In the genomic region with DNA sequence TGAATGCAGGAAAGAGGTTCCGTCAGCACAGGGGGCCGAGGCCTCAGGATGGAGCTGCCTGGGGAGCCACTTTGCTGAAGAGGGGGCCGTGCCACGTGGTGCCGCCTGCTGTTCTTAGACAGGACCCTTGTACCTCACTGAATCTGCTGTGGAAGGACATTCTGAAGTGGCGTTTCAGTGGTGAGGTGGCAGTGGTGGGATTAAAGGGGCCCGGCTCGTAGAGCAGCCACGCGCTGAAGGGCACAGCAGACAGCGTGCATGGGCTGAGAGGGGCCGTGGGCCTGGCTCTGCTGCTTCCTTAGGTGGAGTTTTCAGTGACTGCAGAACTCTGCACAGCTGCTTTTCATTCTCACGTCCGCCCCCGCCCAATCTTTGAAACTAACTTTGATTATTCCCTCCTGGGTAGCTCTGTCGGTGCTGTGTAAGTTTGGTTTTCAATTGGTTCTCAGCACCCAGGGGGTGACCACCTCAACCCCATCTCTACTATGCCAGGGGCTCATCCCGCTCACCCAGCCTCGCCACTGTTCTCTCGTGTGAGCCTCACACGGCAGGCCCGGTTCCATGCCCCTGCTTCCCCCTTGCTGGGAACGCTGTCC, we compare ENCODE assay signal across 21 cellular contexts.
A peak's percentile ranks its signal among the peaks of the same experiment; 100 is the strongest.
DNase-seq lines count a peak whose midpoint lies in the region; ATAC-seq and TF ChIP-seq lines count a peak whose summit lies in the region.
"Had no signal": no experiment of that assay in that cellular context is flagged by ENCODE, and none has a peak within 500 bp of the region (broad histone marks: within the 10 kb centered on the region; RNA-seq: fewer than 3 reads in every experiment).

No MANE protein-coding gene starts in this region.

- peaks cover 7 to 8% of the 10 kb centered on the region in 2 donors for H3K4me1 Mint-ChIP-seq in immature natural killer cell

- peak overlapping the region; percentile 67 for H3K4me2 ChIP-seq in DOHH2 (ENCODE audit: low read length)

- no peaks in the 10 kb centered on the region for H3K9me3 ChIP-seq in DOHH2 (ENCODE audit: control insufficient read depth, insufficient read depth, low read length)
- no peaks in the 10 kb centered on the region for H3K9me3 ChIP-seq in spleen
- H3K9me3 ChIP-seq: Caco-2, heart left ventricle had no signal

- peaks cover 45% of the 10 kb centered on the region for H3K79me2 ChIP-seq in DOHH2 (ENCODE audit: control insufficient read depth, low read length)

- POLR2A ChIA-PET in RWPE1 (lab: Yijun Ruan, JAX; ENCODE audit: low non-redundant PET), result no interaction called here

- H3K36me3 Mint-ChIP-seq in immature natural killer cell, result peaks cover 8 to 63% (median 35%) of the 10 kb centered on the region in 3 donors

- no peaks in the 10 kb centered on the region for H3K9me2 ChIP-seq in DOHH2 (replicated peaks; ENCODE audit: control insufficient read depth, low read length)

- peaks cover 95% of the 10 kb centered on the region for H3K36me3 ChIP-seq in DOHH2 (ENCODE audit: control insufficient read depth, low read length)
- peaks cover 7 to 95% (median 89%) of the 10 kb centered on the region in 6 donors for H3K36me3 ChIP-seq in spleen

- H3K27ac ChIP-seq in DOHH2 (ENCODE audit: low read depth, low read length) (peak overlapping the region; percentile 96), RWPE1 (peak overlapping the region; percentile 18), layer of hippocampus (ENCODE audit: low read depth, low read length) (peak overlapping the region; percentile 89), spleen (peak overlapping the region in 5 of 8 donors; percentile 67 to 80 (median 71))
- H3K27ac ChIP-seq: GM23248, parathyroid adenoma had no signal

- peaks cover 47% of the 10 kb centered on the region for H3F3A ChIP-seq in DOHH2 (ENCODE audit: control insufficient read depth, insufficient read depth)

- intact Hi-C loops in spleen (cut with DNase I; ENCODE audit: low total_unique reads), result no loop called here

- H3K4me1 ChIP-seq in DOHH2 (ENCODE audit: control insufficient read depth, low read length) (peaks cover 78% of the 10 kb centered on the region), spleen (peaks cover 17 to 99% (median 80%) of the 10 kb centered on the region in 6 donors)
- H3K4me1 ChIP-seq: parathyroid adenoma had no signal

- H4K20me1 ChIP-seq in DOHH2 (ENCODE audit: control insufficient read depth, insufficient read depth, low read depth, low read length), result no peaks in the 10 kb centered on the region

- TF ChIP-seq CTCF in DOHH2 (IDR thresholded peaks at IDR 0.05; ENCODE audit: low read depth, low read length, poor library complexity, severe bottlenecking) (no peak), RWPE1 (conservative IDR thresholded peaks at IDR 0.05; ENCODE audit: low read depth) (no peak), spleen (IDR thresholded peaks at IDR 0.05 in 8 of 11, conservative IDR thresholded peaks at IDR 0.05 in 3 of 11) (no peak)

- TF ChIP-seq POLR2A in spleen (IDR thresholded peaks at IDR 0.05), result no peak

- H3K4me3 ChIP-seq in DOHH2 (ENCODE audit: low read length) (peak overlapping the region; percentile 62), spleen (no peak overlapping the region)
- H3K4me3 ChIP-seq: GM23248, heart left ventricle, K562, lung had no signal

- DNase-seq in RWPE1 (ENCODE audit: low spot score) (no peak), spleen (peak; percentile 52), NCI-H1092 (lab: John Stamatoyannopoulos, UW) (no peak), immature natural killer cell (no peak), left lobe of liver (ENCODE audit: low spot score) (no peak)
- DNase-seq: activated CD4-positive, alpha-beta T cell treated with anti-CD3 and anti-CD28 coated beads, Interleukin-2, amount 50 U/mL, for 1 hour; activated naive CD4-positive, alpha-beta T cell treated with Interleukin-2 at 50 U/mL for 16 hours; activated T-cell treated with anti-CD3 and anti-CD28 coated beads for 4 hours; Caco-2; GM23248; heart left ventricle; NCI-H524; OCI-M1; SIG-M5; T-helper 1 cell had no signal

- peak overlapping the region in 1 of 6 donors; percentile 51 for H3K27ac Mint-ChIP-seq in immature natural killer cell

- H3K4me3 Mint-ChIP-seq in immature natural killer cell, result no peak overlapping the region

- H3K27me3 Mint-ChIP-seq in immature natural killer cell (ENCODE audit: low read depth in 3 of 3), result peaks cover 0 to 8% (median 3%) of the 10 kb centered on the region in 3 donors

- no peaks in the 10 kb centered on the region for H3K9me3 Mint-ChIP-seq in immature natural killer cell

- H3K27me3 ChIP-seq in DOHH2 (ENCODE audit: control insufficient read depth, low read length), result no peaks in the 10 kb centered on the region
- no peaks in the 10 kb centered on the region for H3K27me3 ChIP-seq in layer of hippocampus (ENCODE audit: control insufficient read depth, insufficient read depth, low read length)
- H3K27me3 ChIP-seq in spleen (replicated peaks in 1 of 7), result no peaks in the 10 kb centered on the region
- H3K27me3 ChIP-seq: heart left ventricle had no signal

- ATAC-seq in left lobe of liver (no peak), HG03280 (IDR thresholded peaks at IDR 0.05; ENCODE audit: unreplicated experiment) (no peak)
- ATAC-seq: heart left ventricle, K562 had no signal

- CTCF ChIA-PET in RWPE1 (lab: Yijun Ruan, JAX), result no interaction called here

- WGBS in spleen, 5 donors, result 82 to 92% (median 90%) methylated on average over 22 of the region's 22 CpGs

Comparison
In these comparisons a context has a peak if more than half of its experiments do, and no peak if none do; other contexts are left out.
1. H3K27ac ChIP-seq: peak in every context shown above with its lines; median percentile 96 in DOHH2; 89 in layer of hippocampus; 71 in spleen; 18 in RWPE1.